In genomic region chr3:23550402-23550801, GRCh38 we compare ENCODE assay signal across 14 cellular contexts.
DNase-seq lines count a peak whose midpoint lies in the region; ATAC-seq and TF ChIP-seq lines count a peak whose summit lies in the region.
"Had no signal": no experiment of that assay in that cellular context is flagged by ENCODE, and none has a peak within 500 bp of the region (broad histone marks: within the 10 kb centered on the region; RNA-seq: fewer than 3 reads in every experiment).

No MANE protein-coding gene starts in this region.

- ATAC-seq in GM19043 (IDR thresholded peaks at IDR 0.05; ENCODE audit: low read depth, unreplicated experiment) (peak; percentile 66), GM21786 (IDR thresholded peaks at IDR 0.05; ENCODE audit: unreplicated experiment) (peak; percentile 89), HG03135 (IDR thresholded peaks at IDR 0.05; ENCODE audit: unreplicated experiment) (peak; percentile 83), left cardiac atrium (no peak)
- ATAC-seq: left lobe of liver had no signal

- no peaks in the 10 kb centered on the region for H3K27me3 Mint-ChIP-seq in Caco-2 (ENCODE audit: insufficient read depth, unreplicated experiment)

- H3K36me3 Mint-ChIP-seq in Caco-2 (ENCODE audit: insufficient read depth, unreplicated experiment) = peaks cover 4% of the 10 kb centered on the region

- H3K9me3 ChIP-seq in Caco-2 = no peaks in the 10 kb centered on the region
- H3K9me3 ChIP-seq: Peyer's patch had no signal

- peaks cover 43% of the 10 kb centered on the region for H3K4me1 Mint-ChIP-seq in Caco-2 (ENCODE audit: low read depth, unreplicated experiment)

- BruUV-seq in Caco-2 (replicated peaks; lab: Mats Ljungman, UMichigan) = no TSS peak

- H3K4me3 Mint-ChIP-seq in Caco-2 (ENCODE audit: unreplicated experiment) = no peak overlapping the region

- TF ChIP-seq CTCF in Caco-2 (IDR thresholded peaks at IDR 0.05; ENCODE audit: insufficient read depth in 1 of 2, low read depth in 1 of 2, low read length in 1 of 2, severe bottlenecking in 1 of 2, unreplicated experiment in 1 of 2) = no peak

- DNase-seq in Caco-2 = no peak
- no peak for DNase-seq in mucosa of gallbladder (ENCODE audit: low spot score)
- DNase-seq in left cardiac atrium = no peak
- no peak for DNase-seq in NCI-H446 (lab: John Stamatoyannopoulos, UW)
- DNase-seq in nucleus accumbens (lab: John Stamatoyannopoulos, UW) = no peak
- DNase-seq: 8988T; anterior cingulate cortex; effector CD4-positive, alpha-beta T cell; NCI-H2107; Peyer's patch had no signal

- peak overlapping the region; percentile 83 for H3K27ac Mint-ChIP-seq in Caco-2 (ENCODE audit: unreplicated experiment)

- H3K4me3 ChIP-seq in Caco-2 (ENCODE audit: low read depth, low read length) = no peak overlapping the region
- H3K4me3 ChIP-seq: Peyer's patch had no signal

- H3K27me3 ChIP-seq in Caco-2 (replicated peaks; ENCODE audit: control insufficient read depth, insufficient read depth, low read length) = no peaks in the 10 kb centered on the region
- H3K27me3 ChIP-seq: Peyer's patch had no signal

- CTCF ChIA-PET in Caco-2 (lab: Charles Lee) = no interaction called here

- H3K36me3 ChIP-seq in Caco-2 (ENCODE audit: control insufficient read depth, insufficient read depth, low read length) = no peaks in the 10 kb centered on the region
- H3K36me3 ChIP-seq: Peyer's patch had no signal

- H3K4me1 ChIP-seq in Caco-2 = peaks cover 42% of the 10 kb centered on the region
- H3K4me1 ChIP-seq: Peyer's patch had no signal

- intact Hi-C loops in Caco-2 (cut with micrococcal nuclease; ENCODE audit: unreplicated experiment) = no loop called here
- intact Hi-C loops in left cardiac atrium (cut with DNase I) = no loop called here

- POLR2A ChIA-PET in Caco-2 (lab: Charles Lee) = no interaction called here

- no peaks in the 10 kb centered on the region for H3K9me3 Mint-ChIP-seq in Caco-2 (ENCODE audit: unreplicated experiment)

Comparison
In these comparisons a context has a peak if more than half of its experiments do, and no peak if none do; other contexts are left out.
1. ATAC-seq: peak in GM19043 (single experiment), GM21786 (single experiment) and HG03135 (single experiment); none in left cardiac atrium (0 of 2).